In genomic region chr15:82709081-82709420, GRCh38 we compare ENCODE assay signal across 10 cellular contexts. TPM values are rescaled to one million over a fixed set of nuclear protein-coding genes. Genes with fewer than 3 reads are reported as not detected.
DNase-seq lines count a peak whose midpoint lies in the region; ATAC-seq and TF ChIP-seq lines count a peak whose summit lies in the region.
"Had no signal": no experiment of that assay in that cellular context is flagged by ENCODE, and none has a peak within 500 bp of the region (broad histone marks: within the 10 kb centered on the region; RNA-seq: fewer than 3 reads in every experiment).

No MANE protein-coding gene starts in this region.

- no peaks in the 10 kb centered on the region for H3K36me3 ChIP-seq in subcutaneous abdominal adipose tissue (ENCODE audit: control insufficient read depth in 5 of 5, insufficient read depth in 5 of 5, low read length in 5 of 5)

- peak overlapping the region in 1 of 5 donors; percentile 57 for H3K9ac ChIP-seq in subcutaneous abdominal adipose tissue (ENCODE audit: low read length in 5 of 5)

- intact Hi-C loops in activated CD4-positive, alpha-beta memory T cell treated with anti-CD3 and anti-CD28 coated beads for 36 hours (cut with micrococcal nuclease): loop anchor here (1.0 kb wide), 1 partner anchor 29 kb away; no protein-coding TSS in a partner anchor

- no peaks in the 10 kb centered on the region for H3K36me3 Mint-ChIP-seq in activated CD4-positive, alpha-beta memory T cell treated with anti-CD3 and anti-CD28 coated beads for 36 hours
- no peaks in the 10 kb centered on the region for H3K36me3 Mint-ChIP-seq in activated CD4-positive, alpha-beta memory T cell treated with anti-CD3 and anti-CD28 coated beads, Interleukin-2, amount 10 ng/mL, durations not matched to agents 7 days and 5 days (ENCODE audit: low read depth)
- H3K36me3 Mint-ChIP-seq: activated naive CD8-positive, alpha-beta T cell had no signal

- peaks cover 0 to 16% (median 14%) of the 10 kb centered on the region in 5 donors for H3K4me1 ChIP-seq in subcutaneous abdominal adipose tissue (ENCODE audit: control insufficient read depth in 5 of 5, insufficient read depth in 5 of 5, low read length in 5 of 5)

- H3K4me1 Mint-ChIP-seq in activated CD4-positive, alpha-beta memory T cell treated with anti-CD3 and anti-CD28 coated beads for 36 hours (ENCODE audit: low read depth): no peaks in the 10 kb centered on the region
- H3K4me1 Mint-ChIP-seq in activated CD4-positive, alpha-beta memory T cell treated with anti-CD3 and anti-CD28 coated beads, Interleukin-2, amount 10 ng/mL, durations not matched to agents 7 days and 5 days: no peaks in the 10 kb centered on the region

- ATAC-seq in HG03521 (IDR thresholded peaks at IDR 0.05; ENCODE audit: unreplicated experiment): no peak

- TF ChIP-seq CTCF in foreskin fibroblast (IDR thresholded peaks at IDR 0.05; ENCODE audit: low read depth, low read length): no peak

- DNase-seq in activated CD4-positive, alpha-beta memory T cell treated with anti-CD3 and anti-CD28 coated beads for 36 hours: peak; percentile 33
- no peak for DNase-seq in activated CD4-positive, alpha-beta memory T cell treated with anti-CD3 and anti-CD28 coated beads, Interleukin-2, amount 10 ng/mL, durations not matched to agents 7 days and 5 days
- DNase-seq in OCI-M1 (lab: John Stamatoyannopoulos, UW): peak; percentile 42
- DNase-seq in foreskin fibroblast: peak in 1 of 2 donors; percentile 29
- DNase-seq in stimulated activated CD4-positive, alpha-beta T cell treated with anti-CD3 and anti-CD28 coated beads, Interleukin-4, amount 100 ng/mL, for 1 hour: no peak
- no peak for DNase-seq in LoVo (ENCODE audit: low spot score)

- no peaks in the 10 kb centered on the region for H3K9me3 Mint-ChIP-seq in activated CD4-positive, alpha-beta memory T cell treated with anti-CD3 and anti-CD28 coated beads for 36 hours
- no peaks in the 10 kb centered on the region for H3K9me3 Mint-ChIP-seq in activated CD4-positive, alpha-beta memory T cell treated with anti-CD3 and anti-CD28 coated beads, Interleukin-2, amount 10 ng/mL, durations not matched to agents 7 days and 5 days

- no peak overlapping the region for H3K27ac Mint-ChIP-seq in activated CD4-positive, alpha-beta memory T cell treated with anti-CD3 and anti-CD28 coated beads for 36 hours
- no peak overlapping the region for H3K27ac Mint-ChIP-seq in activated CD4-positive, alpha-beta memory T cell treated with anti-CD3 and anti-CD28 coated beads, Interleukin-2, amount 10 ng/mL, durations not matched to agents 7 days and 5 days
- H3K27ac Mint-ChIP-seq: activated naive CD8-positive, alpha-beta T cell had no signal

- no peaks in the 10 kb centered on the region for H3K9me3 ChIP-seq in subcutaneous abdominal adipose tissue (ENCODE audit: control insufficient read depth in 5 of 5, low read length in 5 of 5)

- H3K4me3 ChIP-seq in foreskin fibroblast (ENCODE audit: low read depth in 1 of 2, low read length in 2 of 2) (peak overlapping the region; percentile 45 to 63), subcutaneous abdominal adipose tissue (ENCODE audit: low read depth in 1 of 5, low read length in 5 of 5) (peak overlapping the region; percentile 58 to 80 (median 66))

- H3K27me3 ChIP-seq in subcutaneous abdominal adipose tissue (ENCODE audit: control insufficient read depth in 5 of 5, insufficient read depth in 4 of 5, low read length in 5 of 5): peaks cover 0 to 21% (median 11%) of the 10 kb centered on the region in 5 donors

- H3K27me3 Mint-ChIP-seq in activated CD4-positive, alpha-beta memory T cell treated with anti-CD3 and anti-CD28 coated beads for 36 hours: peaks cover 15% of the 10 kb centered on the region
- H3K27me3 Mint-ChIP-seq in activated CD4-positive, alpha-beta memory T cell treated with anti-CD3 and anti-CD28 coated beads, Interleukin-2, amount 10 ng/mL, durations not matched to agents 7 days and 5 days: no peaks in the 10 kb centered on the region

- CTCF ChIA-PET in activated CD4-positive, alpha-beta memory T cell treated with anti-CD3 and anti-CD28 coated beads for 36 hours (lab: Charles Lee): interaction anchor here (1.0 to 1.5 kb wide), 2 partner anchors 41 to 302 kb away, joined by 3 to 6 read pairs; no protein-coding TSS in a partner anchor
- CTCF ChIA-PET in activated CD4-positive, alpha-beta memory T cell treated with anti-CD3 and anti-CD28 coated beads, Interleukin-2, amount 10 ng/mL, durations not matched to agents 7 days and 5 days (lab: Charles Lee): interaction anchor here (0.6 to 1.1 kb wide), 2 partner anchors 102 to 124 kb away, joined by 3 read pairs; no protein-coding TSS in a partner anchor

- no peak overlapping the region for H3K27ac ChIP-seq in subcutaneous abdominal adipose tissue (ENCODE audit: low read depth, low read length)

- POLR2A ChIA-PET in activated CD4-positive, alpha-beta memory T cell treated with anti-CD3 and anti-CD28 coated beads for 36 hours (lab: Charles Lee): interaction anchor here (0.8 kb wide), 1 partner anchor 1407 kb away, joined by 3 read pairs; no protein-coding TSS in a partner anchor
- POLR2A ChIA-PET in activated CD4-positive, alpha-beta memory T cell treated with anti-CD3 and anti-CD28 coated beads, Interleukin-2, amount 10 ng/mL, durations not matched to agents 7 days and 5 days (lab: Charles Lee): interaction anchor here (0.6 to 1.4 kb wide), 3 partner anchors 41 to 360 kb away, joined by 3 to 4 read pairs (median 4); no protein-coding TSS in a partner anchor

- H3K4me3 Mint-ChIP-seq in activated CD4-positive, alpha-beta memory T cell treated with anti-CD3 and anti-CD28 coated beads for 36 hours: no peak overlapping the region
- no peak overlapping the region for H3K4me3 Mint-ChIP-seq in activated CD4-positive, alpha-beta memory T cell treated with anti-CD3 and anti-CD28 coated beads, Interleukin-2, amount 10 ng/mL, durations not matched to agents 7 days and 5 days

RNA-seq across cellular contexts. Expression of gene AP3B2, which starts 0.6 kb away (rescaled TPM):
- total RNA-seq in activated CD4-positive, alpha-beta memory T cell treated with anti-CD3 and anti-CD28 coated beads for 36 hours: under 1 TPM in 1 of 2 experiments, not detected in 1; 0.40 TPM
- total RNA-seq in activated CD4-positive, alpha-beta memory T cell treated with anti-CD3 and anti-CD28 coated beads, Interleukin-2, amount 10 ng/mL, durations not matched to agents 7 days and 5 days: not detected
- total RNA-seq: HT1080 had no signal

Comparison
In these comparisons a context has a peak if more than half of its experiments do, and no peak if none do; other contexts are left out.
1. DNase-seq: peak in activated CD4-positive, alpha-beta memory T cell treated with anti-CD3 and anti-CD28 coated beads for 36 hours (single experiment) and OCI-M1 (single experiment); none in activated CD4-positive, alpha-beta memory T cell treated with anti-CD3 and anti-CD28 coated beads, Interleukin-2, amount 10 ng/mL, durations not matched to agents 7 days and 5 days (single experiment), stimulated activated CD4-positive, alpha-beta T cell treated with anti-CD3 and anti-CD28 coated beads, Interleukin-4, amount 100 ng/mL, for 1 hour (single experiment) and LoVo (single experiment).